ENCODE assay signal across 24 cellular contexts in the genomic region with DNA sequence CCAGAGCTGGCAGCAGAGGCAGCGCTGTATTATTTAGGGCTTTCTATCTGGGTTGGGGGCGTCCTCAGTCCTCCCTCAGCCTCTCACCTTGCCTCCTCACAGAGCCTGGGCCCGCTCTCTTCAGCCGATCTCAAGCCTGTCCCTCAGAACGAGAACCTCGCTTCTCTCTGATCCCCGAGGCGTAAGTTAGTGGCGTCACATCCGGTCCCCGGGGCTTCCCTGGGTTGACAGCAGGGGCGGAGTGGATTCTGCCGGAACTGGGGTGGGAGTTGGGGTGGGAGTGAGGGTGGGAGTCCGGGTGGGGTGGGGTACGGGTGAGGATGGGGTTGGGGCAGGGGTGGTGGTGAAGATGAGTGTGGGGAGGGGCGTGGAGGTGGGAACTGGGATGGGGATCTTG. TPM values are rescaled to one million over a fixed set of nuclear protein-coding genes. Genes with fewer than 3 reads are reported as not detected.
"Had no signal": no experiment of that assay in that cellular context is flagged by ENCODE, and none has a peak within 500 bp of the region (broad histone marks: within the 10 kb centered on the region; RNA-seq: fewer than 3 reads in every experiment).

A gene (minus strand): TSS at position 190 of the 397 bp plus-strand sequence. CDS start 2,957 bp downstream, outside the sequence.

- H3K27ac ChIP-seq: body of pancreas, esophagus muscularis mucosa, gastroesophageal sphincter, heart right ventricle, spleen, thyroid gland had no signal

- H3K27ac Mint-ChIP-seq: activated CD4-positive, alpha-beta memory T cell treated with anti-CD3 and anti-CD28 coated beads, Interleukin-2, amount 10 ng/mL, durations not matched to agents 7 days and 5 days; activated CD8-positive, alpha-beta memory T cell treated with anti-CD3 and anti-CD28 coated beads, Interleukin-2, amount 10 ng/mL, durations not matched to agents 7 days and 5 days; activated naive CD4-positive, alpha-beta T cell treated with anti-CD3 and anti-CD28 coated beads for 36 hours; activated T-helper 2 cell treated with anti-CD3 and anti-CD28 coated beads, Interferon-gamma antibody, Interleukin-2, Interleukin-4, amounts not matched to agents 10 μg/mL and 5 μg/mL and 100 μg/mL, durations not matched to agents 14 hours and 24 hours and 36 hours; nephron progenitor cell; stimulated activated naive B cell treated with anti-CD40 and anti-IgM and Interleukin-4, amounts not matched to agents 10 μg/mL and 1 μg/mL and 100 μg/mL, for 72 hours had no signal

- H3K4me3 Mint-ChIP-seq: activated CD4-positive, alpha-beta memory T cell treated with anti-CD3 and anti-CD28 coated beads, Interleukin-2, amount 10 ng/mL, durations not matched to agents 7 days and 5 days; activated CD8-positive, alpha-beta memory T cell treated with anti-CD3 and anti-CD28 coated beads, Interleukin-2, amount 10 ng/mL, durations not matched to agents 7 days and 5 days; activated naive CD4-positive, alpha-beta T cell treated with anti-CD3 and anti-CD28 coated beads for 36 hours; nephron progenitor cell; stimulated activated naive B cell treated with anti-CD40 and anti-IgM and Interleukin-4, amounts not matched to agents 10 μg/mL and 1 μg/mL and 100 μg/mL, for 72 hours had no signal

- H3K9me3 ChIP-seq: body of pancreas, esophagus muscularis mucosa, gastroesophageal sphincter, heart right ventricle, spleen, thyroid gland had no signal

- H3K4me1 Mint-ChIP-seq: activated CD4-positive, alpha-beta memory T cell treated with anti-CD3 and anti-CD28 coated beads, Interleukin-2, amount 10 ng/mL, durations not matched to agents 7 days and 5 days; activated CD8-positive, alpha-beta memory T cell treated with anti-CD3 and anti-CD28 coated beads, Interleukin-2, amount 10 ng/mL, durations not matched to agents 7 days and 5 days; nephron progenitor cell; stimulated activated naive B cell treated with anti-CD40 and anti-IgM and Interleukin-4, amounts not matched to agents 10 μg/mL and 1 μg/mL and 100 μg/mL, for 72 hours had no signal

- H3K9me3 Mint-ChIP-seq: activated CD4-positive, alpha-beta memory T cell treated with anti-CD3 and anti-CD28 coated beads, Interleukin-2, amount 10 ng/mL, durations not matched to agents 7 days and 5 days; activated naive CD4-positive, alpha-beta T cell treated with anti-CD3 and anti-CD28 coated beads for 36 hours; activated T-helper 2 cell treated with anti-CD3 and anti-CD28 coated beads, Interferon-gamma antibody, Interleukin-2, Interleukin-4, amounts not matched to agents 10 μg/mL and 5 μg/mL and 100 μg/mL, durations not matched to agents 14 hours and 24 hours and 36 hours had no signal

- H3K27me3 ChIP-seq: body of pancreas, esophagus muscularis mucosa, gastroesophageal sphincter, heart right ventricle, spleen, thyroid gland had no signal

- H3K36me3 ChIP-seq: esophagus muscularis mucosa, gastroesophageal sphincter, heart right ventricle, spleen, thyroid gland had no signal

- DNase-seq: activated CD4-positive, alpha-beta memory T cell treated with anti-CD3 and anti-CD28 coated beads, Interleukin-2, amount 10 ng/mL, durations not matched to agents 7 days and 5 days; activated CD8-positive, alpha-beta memory T cell treated with anti-CD3 and anti-CD28 coated beads, Interleukin-2, amount 10 ng/mL, durations not matched to agents 7 days and 5 days; activated naive CD4-positive, alpha-beta T cell treated with anti-CD3 and anti-CD28 coated beads for 36 hours; activated T-cell treated with anti-CD3 and anti-CD28 coated beads, Interleukin-2, amount 50 U/mL, for 1 hour; body of pancreas; dermis blood vessel endothelial cell; effector memory CD4-positive, alpha-beta T cell; heart right ventricle; kidney glomerular epithelial cell; left ventricle myocardium superior; nephron progenitor cell; nucleus accumbens; retina; spleen; stimulated activated CD4-positive, alpha-beta T cell treated with anti-CD3 and anti-CD28 coated beads, Interleukin-4, amount 100 ng/mL, for 4 hours; stimulated activated naive B cell treated with anti-CD40 and anti-IgM and Interleukin-4, amounts not matched to agents 10 μg/mL and 1 μg/mL and 100 μg/mL, for 72 hours; thyroid gland had no signal

- H3K4me1 ChIP-seq: body of pancreas, esophagus muscularis mucosa, gastroesophageal sphincter, heart right ventricle, spleen, thyroid gland had no signal

- H3K27me3 Mint-ChIP-seq: activated CD4-positive, alpha-beta memory T cell treated with anti-CD3 and anti-CD28 coated beads, Interleukin-2, amount 10 ng/mL, durations not matched to agents 7 days and 5 days; activated CD8-positive, alpha-beta memory T cell treated with anti-CD3 and anti-CD28 coated beads, Interleukin-2, amount 10 ng/mL, durations not matched to agents 7 days and 5 days; stimulated activated naive B cell treated with anti-CD40 and anti-IgM and Interleukin-4, amounts not matched to agents 10 μg/mL and 1 μg/mL and 100 μg/mL, for 72 hours had no signal

- H3K36me3 Mint-ChIP-seq: activated CD8-positive, alpha-beta memory T cell treated with anti-CD3 and anti-CD28 coated beads, Interleukin-2, amount 10 ng/mL, durations not matched to agents 7 days and 5 days; stimulated activated naive B cell treated with anti-CD40 and anti-IgM and Interleukin-4, amounts not matched to agents 10 μg/mL and 1 μg/mL and 100 μg/mL, for 72 hours had no signal

- H3K4me3 ChIP-seq: body of pancreas, esophagus muscularis mucosa, gastroesophageal sphincter, heart right ventricle, spleen, thyroid gland had no signal

RNA-seq across cellular contexts. Expression of the gene that starts here (rescaled TPM):
- total RNA-seq: activated CD4-positive, alpha-beta memory T cell treated with anti-CD3 and anti-CD28 coated beads, Interleukin-2, amount 10 ng/mL, durations not matched to agents 7 days and 5 days; activated CD8-positive, alpha-beta memory T cell treated with anti-CD3 and anti-CD28 coated beads, Interleukin-2, amount 10 ng/mL, durations not matched to agents 7 days and 5 days; activated naive CD4-positive, alpha-beta T cell treated with anti-CD3 and anti-CD28 coated beads for 36 hours; activated T-helper 2 cell treated with anti-CD3 and anti-CD28 coated beads, Interferon-gamma antibody, Interleukin-2, Interleukin-4, amounts not matched to agents 10 μg/mL and 5 μg/mL and 100 μg/mL, durations not matched to agents 14 hours and 24 hours and 36 hours; body of pancreas; cardiac septum; dermis blood vessel endothelial cell; endothelial cell of umbilical vein; esophagus muscularis mucosa; gastroesophageal sphincter; heart right ventricle; left ventricle myocardium superior; myocyte; spleen; thyroid gland; ureter had no signal
- polyA plus RNA-seq: endothelial cell of umbilical vein, heart right ventricle, spleen had no signal
